Comparison of ENCODE assay signal across 1 cellular context in genomic region chr4:138112890-138113289, GRCh38.
A peak's percentile ranks its signal among the peaks of the same experiment; 100 is the strongest.
TF ChIP-seq lines count a peak whose summit lies in the region.

No MANE protein-coding gene starts in this region.

TF ChIP-seq in GM23338, 12 proteins besides CTCF, POLR2A, EP300 and RAD21:
- TF ChIP-seq ZNF462 (CRISPR knock-in tag; IDR thresholded peaks at IDR 0.05): peak; percentile 38; the same call in 1 of the 2 replicates
